8 cellular contexts compared by ENCODE assay signal in genomic region chr2:190407662-190408537, GRCh38. TPM values are rescaled to one million over a fixed set of nuclear protein-coding genes. Genes with fewer than 3 reads are reported as not detected.
A peak's percentile ranks its signal among the peaks of the same experiment; 100 is the strongest.
DNase-seq lines count a peak whose midpoint lies in the region; ATAC-seq and TF ChIP-seq lines count a peak whose summit lies in the region.

MFSD6 (plus strand) TSS chr2:190408355; CDS start chr2:190436030, 27,675 bp downstream.

- no peak within 1 kb of the TSS for H4K8ac ChIP-seq in mesenchymal stem cell (ENCODE audit: low read length)

- no peaks in the 10 kb centered on the region for H3K36me3 ChIP-seq in mesenchymal stem cell (ENCODE audit: control insufficient read depth in 1 of 2, insufficient read depth in 2 of 2, low read depth in 1 of 2, low read length in 2 of 2)

- 1% methylated on average over 42 of the region's 98 CpGs for WGBS in mesenchymal stem cell

- peak within 1 kb of the TSS; percentile 19 for H2BK120ac ChIP-seq in mesenchymal stem cell (ENCODE audit: low read depth, low read length)

- H3K14ac ChIP-seq in mesenchymal stem cell (ENCODE audit: low read length in 2 of 2) = peak within 1 kb of the TSS in 1 of 2 experiments; percentile 9

- no peak within 1 kb of the TSS for H2BK5ac ChIP-seq in mesenchymal stem cell (ENCODE audit: low read depth, low read length, poor library complexity, severe bottlenecking)

- H3K27ac ChIP-seq in mesenchymal stem cell (ENCODE audit: low read length, poor library complexity, severe bottlenecking) = no peak within 1 kb of the TSS

- peak within 1 kb of the TSS; percentile 23 for H2BK15ac ChIP-seq in mesenchymal stem cell (ENCODE audit: low read depth, poor library complexity, severe bottlenecking)

- H3K4me1 ChIP-seq in mesenchymal stem cell (ENCODE audit: control insufficient read depth, insufficient read depth, low read depth, low read length) = peaks cover 5% of the 10 kb centered on the region

- H3K9me3 ChIP-seq in mesenchymal stem cell (ENCODE audit: control insufficient read depth, low read length) = no peaks in the 10 kb centered on the region

- H4K91ac ChIP-seq in mesenchymal stem cell (ENCODE audit: low read length) = peak within 1 kb of the TSS; percentile 21

- DNase-seq in GM13976 (ENCODE audit: low spot score) = peak; percentile 81
- DNase-seq in NCI-H2107 (lab: John Stamatoyannopoulos, UW) = peak; percentile 22
- DNase-seq in activated CD4-positive, alpha-beta T cell treated with anti-CD3 and anti-CD28 coated beads, Interleukin-2, amount 50 U/mL, for 4 hours = peak; percentile 38 to 48
- peak; percentile 75 for DNase-seq in ecto neural progenitor cell (ENCODE audit: low spot score)
- no peak for DNase-seq in mesenchymal stem cell
- peak; percentile 23 for DNase-seq in stimulated activated CD8-positive, alpha-beta memory T cell treated with anti-CD3 and anti-CD28 coated beads, Interleukin-15, amount 100 ng/mL, for 1 hour (ENCODE audit: low read depth)
- no peak for DNase-seq in pons (ENCODE audit: low spot score)

- H3K9ac ChIP-seq in mesenchymal stem cell (ENCODE audit: low read length) = peak within 1 kb of the TSS; percentile 86

- TF ChIP-seq CTCF in GM13976 (IDR thresholded peaks at IDR 0.05; ENCODE audit: borderline replicate concordance, control extremely low read depth, extremely low read depth, insufficient read depth, missing control alignments) = no peak

- H3K79me1 ChIP-seq in mesenchymal stem cell (replicated peaks; ENCODE audit: low read length, poor library complexity, severe bottlenecking) = peaks cover 2% of the 10 kb centered on the region

- in situ Hi-C loops in GM13976 (cut with MboI; ENCODE audit: low sequenced_read_pairs, unreplicated experiment) = no loop called here

- H3K4ac ChIP-seq in mesenchymal stem cell (ENCODE audit: low read depth in 1 of 2, low read length in 2 of 2) = no peak within 1 kb of the TSS

- H3K4me3 ChIP-seq in mesenchymal stem cell (ENCODE audit: insufficient read depth in 1 of 2, low read depth in 1 of 2, low read length in 2 of 2) = peak within 1 kb of the TSS; percentile 72 to 81

- peak within 1 kb of the TSS; percentile 81 for H2AFZ ChIP-seq in mesenchymal stem cell (ENCODE audit: low read depth, low read length)

- peak within 1 kb of the TSS in 1 of 2 experiments; percentile 22 for H2BK12ac ChIP-seq in mesenchymal stem cell (ENCODE audit: low read length in 2 of 2)

- peak; percentile 67 for ATAC-seq in HG02588 (IDR thresholded peaks at IDR 0.05; ENCODE audit: unreplicated experiment)

- H3K23ac ChIP-seq in mesenchymal stem cell (ENCODE audit: low read length in 2 of 2) = peak within 1 kb of the TSS in 1 of 2 experiments; percentile 28

- no peaks in the 10 kb centered on the region for H3K27me3 ChIP-seq in mesenchymal stem cell (ENCODE audit: control insufficient read depth in 1 of 2, insufficient read depth in 1 of 2, low read length in 2 of 2)

- H3K18ac ChIP-seq in mesenchymal stem cell (ENCODE audit: low read depth in 1 of 2, low read length in 2 of 2) = peak within 1 kb of the TSS in 1 of 2 experiments; percentile 38

- peak within 1 kb of the TSS; percentile 98 for H3K4me2 ChIP-seq in mesenchymal stem cell (ENCODE audit: low read length, poor library complexity, severe bottlenecking)

- H2AK5ac ChIP-seq in mesenchymal stem cell (ENCODE audit: low read length, severe bottlenecking) = no peak within 1 kb of the TSS

RNA-seq across cellular contexts. Expression of gene MFSD6, which starts in this region (rescaled TPM):
- 2.1 TPM for polyA plus RNA-seq in mesenchymal stem cell (2013, experiment 1 of 2)
- 2.3 TPM for polyA plus RNA-seq in mesenchymal stem cell (2013, experiment 2 of 2)

Comparison
In these comparisons a context has a peak if more than half of its experiments do, and no peak if none do; other contexts are left out.
1. DNase-seq: peak in GM13976 (single experiment), NCI-H2107 (single experiment), activated CD4-positive, alpha-beta T cell treated with anti-CD3 and anti-CD28 coated beads, Interleukin-2, amount 50 U/mL, for 4 hours (2 of 2), ecto neural progenitor cell (single experiment) and stimulated activated CD8-positive, alpha-beta memory T cell treated with anti-CD3 and anti-CD28 coated beads, Interleukin-15, amount 100 ng/mL, for 1 hour (single experiment); none in mesenchymal stem cell (single experiment) and pons (single experiment).